ENCODE assay signal across 9 cellular contexts in genomic region chr18:9216459-9216858, GRCh38.
"Had no signal": no experiment of that assay in that cellular context is flagged by ENCODE, and none has a peak within 500 bp of the region (broad histone marks: within the 10 kb centered on the region; RNA-seq: fewer than 3 reads in every experiment).

No MANE protein-coding gene starts in this region.

- H3K9ac ChIP-seq: GM23248 had no signal

- H3K4me3 ChIP-seq: GM23248, HAP-1 had no signal

- H3K9me3 ChIP-seq: HAP-1 had no signal

- H3K27me3 Mint-ChIP-seq: IgD-negative memory B cell had no signal

- H3K27ac ChIP-seq: GM23248, HL-60 had no signal

- H3K27ac Mint-ChIP-seq: HFFc6, IgD-negative memory B cell had no signal

- DNase-seq: GM23248, GOT3, H7, HFFc6, KG1 had no signal

- H3K9me3 Mint-ChIP-seq: HFFc6, IgD-negative memory B cell had no signal

- ATAC-seq: HCT116 had no signal

- H2AFZ ChIP-seq: GM23248 had no signal

- H3K4me1 ChIP-seq: HAP-1 had no signal

- H3K4me3 Mint-ChIP-seq: HFFc6 had no signal
